9 cellular contexts compared by ENCODE assay signal in the genomic region with DNA sequence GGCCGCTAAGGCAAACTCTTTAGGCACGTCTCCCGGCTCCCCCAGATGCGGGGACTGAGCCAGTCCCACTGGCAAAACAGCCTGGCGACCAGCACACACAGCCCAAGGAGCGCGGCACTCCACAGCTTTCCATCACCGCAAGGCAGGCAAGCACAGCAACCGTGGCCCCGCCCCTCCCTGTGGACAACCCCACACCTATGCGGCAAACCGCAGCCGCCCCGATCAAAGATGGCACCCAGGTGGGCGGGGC. TPM values are rescaled to one million over a fixed set of nuclear protein-coding genes. Genes with fewer than 3 reads are reported as not detected.
A peak's percentile ranks its signal among the peaks of the same experiment; 100 is the strongest.
DNase-seq lines count a peak whose midpoint lies in the region; ATAC-seq and TF ChIP-seq lines count a peak whose summit lies in the region.
"Had no signal": no experiment of that assay in that cellular context is flagged by ENCODE, and none has a peak within 500 bp of the region (broad histone marks: within the 10 kb centered on the region; RNA-seq: fewer than 3 reads in every experiment).

No MANE protein-coding gene starts in this region.

- H3K9ac ChIP-seq in parathyroid adenoma: no peak overlapping the region

- H3K4me2 ChIP-seq in parathyroid adenoma (ENCODE audit: low read length): peak overlapping the region; percentile 74

- TF ChIP-seq POLR2A in uterus (IDR thresholded peaks at IDR 0.05): no peak

- H3K9me3 ChIP-seq in heart right ventricle (peaks cover 0 to 42% (median 0%) of the 10 kb centered on the region in 11 donors), parathyroid adenoma (ENCODE audit: control insufficient read depth, low read length) (no peaks in the 10 kb centered on the region), uterus (no peaks in the 10 kb centered on the region)

- no peaks in the 10 kb centered on the region for H3K79me2 ChIP-seq in parathyroid adenoma

- H3K27me3 ChIP-seq in heart right ventricle: peaks cover 0 to 21% (median 0%) of the 10 kb centered on the region in 7 donors
- H3K27me3 ChIP-seq in parathyroid adenoma (ENCODE audit: control insufficient read depth, insufficient read depth, low read length): no peaks in the 10 kb centered on the region
- no peaks in the 10 kb centered on the region for H3K27me3 ChIP-seq in uterus

- peak in 3 of 8 donors; percentile 63 to 76 (median 65) for ATAC-seq in heart right ventricle
- no peak for ATAC-seq in Right ventricle myocardium inferior
- ATAC-seq in GM19463 (IDR thresholded peaks at IDR 0.05; ENCODE audit: unreplicated experiment): no peak

- no peak for DNase-seq in heart right ventricle
- DNase-seq in Right ventricle myocardium inferior (ENCODE audit: missing footprints): no peak
- no peak for DNase-seq in fibroblast of mammary gland (ENCODE audit: low read depth)
- no peak for DNase-seq in uterus
- DNase-seq in activated CD4-positive, CD25-positive, alpha-beta regulatory T cell (lab: John Stamatoyannopoulos, UW): no peak
- DNase-seq in NOMO-1 treated with DMSO at 0.1 percent for 48 hours (lab: John Stamatoyannopoulos, UW; ENCODE audit: unreplicated experiment): no peak

- H2AFZ ChIP-seq in parathyroid adenoma: peak overlapping the region; percentile 81

- intact Hi-C loops in heart right ventricle (cut with DNase I) (loop anchor here in 2 of 10 donors (5.0 to 10.0 kb wide), 2 partner anchors 84 to 91 kb away; no protein-coding TSS in a partner anchor), Right ventricle myocardium inferior (cut with DNase I) (loop anchor here (2.0 kb wide), 1 partner anchor 168 kb away; a partner anchor contains a TSS), uterus (cut with DNase I; ENCODE audit: low total_unique reads) (no loop called here)

- H3K4me3 ChIP-seq in heart right ventricle (peak overlapping the region; percentile 19 to 70 (median 60)), fibroblast of mammary gland (ENCODE audit: control insufficient read depth, low read depth, low read length) (peak overlapping the region; percentile 40), parathyroid adenoma (ENCODE audit: low read depth, low read length) (peak overlapping the region; percentile 67), uterus (peak overlapping the region; percentile 34 to 48)

- H3K27ac ChIP-seq in heart right ventricle (peak overlapping the region; percentile 46 to 91 (median 82)), parathyroid adenoma (peak overlapping the region; percentile 95), uterus (peak overlapping the region; percentile 78 to 86)

- TF ChIP-seq CTCF in heart right ventricle (IDR thresholded peaks at IDR 0.05) (no peak), fibroblast of mammary gland (conservative IDR thresholded peaks at IDR 0.05; ENCODE audit: control insufficient read depth, insufficient read depth, low read depth, low read length) (no peak), parathyroid adenoma (IDR thresholded peaks at IDR 0.05) (no peak), uterus (IDR thresholded peaks at IDR 0.05) (no peak)

- WGBS in heart right ventricle, 2 donors: 48 to 54% methylated on average over 15 of the region's 15 CpGs

- H3K36me3 ChIP-seq in heart right ventricle: no peaks in the 10 kb centered on the region
- no peaks in the 10 kb centered on the region for H3K36me3 ChIP-seq in parathyroid adenoma (ENCODE audit: control insufficient read depth, insufficient read depth, low read length)
- H3K36me3 ChIP-seq in uterus: no peaks in the 10 kb centered on the region

- peaks cover 0 to 22% (median 4%) of the 10 kb centered on the region in 9 donors for H3K4me1 ChIP-seq in heart right ventricle
- no peaks in the 10 kb centered on the region for H3K4me1 ChIP-seq in parathyroid adenoma
- H3K4me1 ChIP-seq in uterus: no peaks in the 10 kb centered on the region

RNA-seq across cellular contexts. Expression of a gene that starts 1.9 kb away (rescaled TPM):
- total RNA-seq in heart right ventricle: 10 to 100 TPM in 1 of 10 donors, 1 to 10 TPM in 9; 6.9 to 10.3 (median 7.7) TPM
- 1 to 10 TPM; 1.8 to 3.0 TPM for polyA plus RNA-seq in heart right ventricle
- 7.9 TPM for total RNA-seq in Right ventricle myocardium inferior
- 100 to 1,000 TPM in 1 of 4 donors, 10 to 100 TPM in 2, 1 to 10 TPM in 1; 10.0 to 301 (median 42.1) TPM for total RNA-seq in uterus

RNA-seq across cellular contexts. Expression of a gene that starts 1.9 kb away (rescaled TPM):
- total RNA-seq in heart right ventricle (under 1 TPM in 3 of 10 donors, not detected in 7; 0.13 to 0.15 (median 0.14) TPM), Right ventricle myocardium inferior (not detected), uterus (1 to 10 TPM in 2 of 4 donors, not detected in 2; 4.9 to 6.0 TPM)
- polyA plus RNA-seq in heart right ventricle: under 1 TPM in 1 of 2 donors, not detected in 1; 0.06 TPM
- total RNA-seq: lung microvascular endothelial cell had no signal
